In genomic region chr4:1323635-1324442, GRCh38 we compare ENCODE assay signal across 14 cellular contexts. TPM values are rescaled to one million over a fixed set of nuclear protein-coding genes. Genes with fewer than 3 reads are reported as not detected.
DNase-seq lines count a peak whose midpoint lies in the region; ATAC-seq and TF ChIP-seq lines count a peak whose summit lies in the region.
"Had no signal": no experiment of that assay in that cellular context is flagged by ENCODE, and none has a peak within 500 bp of the region (broad histone marks: within the 10 kb centered on the region; RNA-seq: fewer than 3 reads in every experiment).

No MANE protein-coding gene starts in this region.

- H3K27ac ChIP-seq in gastroesophageal sphincter: no peak overlapping the region
- H3K27ac ChIP-seq in Karpas-422 (ENCODE audit: low read length): no peak overlapping the region
- H3K27ac ChIP-seq: pancreas had no signal

- no peak overlapping the region for H3K4me3 Mint-ChIP-seq in Calu3 (ENCODE audit: low read depth, unreplicated experiment)
- H3K4me3 Mint-ChIP-seq: activated CD4-positive, alpha-beta T cell treated with anti-CD3 and anti-CD28 coated beads, Interleukin-2, amount 10 ng/mL, durations not matched to agents 7 days and 5 days; type B pancreatic cell had no signal

- no peaks in the 10 kb centered on the region for H3K27me3 Mint-ChIP-seq in Calu3 (ENCODE audit: unreplicated experiment)
- H3K27me3 Mint-ChIP-seq: activated CD4-positive, alpha-beta T cell treated with anti-CD3 and anti-CD28 coated beads, Interleukin-2, amount 10 ng/mL, durations not matched to agents 7 days and 5 days; type B pancreatic cell had no signal

- H3K9me3 ChIP-seq in gastroesophageal sphincter (no peaks in the 10 kb centered on the region), Karpas-422 (ENCODE audit: low read length) (no peaks in the 10 kb centered on the region)
- H3K9me3 ChIP-seq: pancreas had no signal

- DNase-seq in EL: peak; percentile 96
- peak; percentile 92 for DNase-seq in NCI-H226
- peak; percentile 67 for DNase-seq in cerebellar cortex (ENCODE audit: low spot score)
- DNase-seq in non-pigmented ciliary epithelial cell (ENCODE audit: low read depth): peak; percentile 94
- no peak for DNase-seq in activated gamma-delta T cell treated with Interleukin-2 at 50 U/mL for 16 hours
- no peak for DNase-seq in Calu3
- no peak for DNase-seq in Karpas-422
- DNase-seq: activated CD4-positive, alpha-beta T cell treated with anti-CD3 and anti-CD28 coated beads, Interleukin-2, amount 10 ng/mL, durations not matched to agents 7 days and 5 days; NCI-H187; SHP77 treated with DMSO at 0.1 percent for 48 hours had no signal

- intact Hi-C loops in Calu3 (cut with micrococcal nuclease; ENCODE audit: unreplicated experiment): no loop called here

- no peaks in the 10 kb centered on the region for H3K9me3 Mint-ChIP-seq in Calu3 (ENCODE audit: low read depth, unreplicated experiment)
- H3K9me3 Mint-ChIP-seq: activated CD4-positive, alpha-beta T cell treated with anti-CD3 and anti-CD28 coated beads, Interleukin-2, amount 10 ng/mL, durations not matched to agents 7 days and 5 days; activated naive CD4-positive, alpha-beta T cell treated with anti-CD3 and anti-CD28 coated beads, Interleukin-2, amount 50 U/mL, for 72 hours; type B pancreatic cell had no signal

- no peak for TF ChIP-seq EP300 in gastroesophageal sphincter (IDR thresholded peaks at IDR 0.05)

- no peak for TF ChIP-seq CTCF in gastroesophageal sphincter (IDR thresholded peaks at IDR 0.05)
- TF ChIP-seq CTCF in Calu3 (IDR thresholded peaks at IDR 0.05; ENCODE audit: unreplicated experiment): no peak

- H3K9me2 ChIP-seq in Karpas-422 (replicated peaks; ENCODE audit: insufficient read depth, low read length): no peaks in the 10 kb centered on the region

- no peak overlapping the region for H3K4me2 ChIP-seq in Karpas-422 (ENCODE audit: low read depth, low read length, poor library complexity, severe bottlenecking)

- H3K4me1 ChIP-seq in gastroesophageal sphincter: peaks cover 0 to 1% (median 0%) of the 10 kb centered on the region in 3 donors
- H3K4me1 ChIP-seq in Karpas-422 (ENCODE audit: low read length): no peaks in the 10 kb centered on the region
- H3K4me1 ChIP-seq: pancreas had no signal

- H3K4me3 ChIP-seq in gastroesophageal sphincter (no peak overlapping the region), Karpas-422 (ENCODE audit: low read length) (no peak overlapping the region)
- H3K4me3 ChIP-seq: pancreas had no signal

- H3K79me2 ChIP-seq in Karpas-422 (ENCODE audit: low read length): no peaks in the 10 kb centered on the region; the same call in 1 of the 2 replicates

- H3K27me3 ChIP-seq in gastroesophageal sphincter (no peaks in the 10 kb centered on the region), Karpas-422 (ENCODE audit: low read length) (no peaks in the 10 kb centered on the region)
- H3K27me3 ChIP-seq: pancreas had no signal

- CTCF ChIA-PET in Calu3 (lab: Charles Lee): no interaction called here

- ATAC-seq in gastroesophageal sphincter: no peak
- ATAC-seq: activated naive CD4-positive, alpha-beta T cell treated with anti-CD3 and anti-CD28 coated beads, Interleukin-2, amount 50 U/mL, for 72 hours; pancreas had no signal

- H3K9ac ChIP-seq in Karpas-422 (ENCODE audit: low read length): no peak overlapping the region

- H3K36me3 ChIP-seq in gastroesophageal sphincter: peaks cover 0 to 97% of the 10 kb centered on the region in 2 donors
- H3K36me3 ChIP-seq in Karpas-422 (ENCODE audit: insufficient read depth, low read length): no peaks in the 10 kb centered on the region

- TF ChIP-seq POLR2A in gastroesophageal sphincter (IDR thresholded peaks at IDR 0.05): no peak

- peaks cover 31% of the 10 kb centered on the region for H3K36me3 Mint-ChIP-seq in Calu3 (ENCODE audit: insufficient read depth, unreplicated experiment)
- H3K36me3 Mint-ChIP-seq: activated naive CD4-positive, alpha-beta T cell treated with anti-CD3 and anti-CD28 coated beads, Interleukin-2, amount 50 U/mL, for 72 hours had no signal

- no peak overlapping the region for H2AFZ ChIP-seq in Karpas-422 (ENCODE audit: low read length)

- H4K20me1 ChIP-seq in Karpas-422 (ENCODE audit: insufficient read depth, low read depth, low read length): peaks cover 5% of the 10 kb centered on the region; the same call in 1 of the 2 replicates

- 84 to 93% methylated on average over 6 of the region's 11 CpGs for WGBS in gastroesophageal sphincter (ENCODE audit: low coverage in 1 of 2), 2 donors

- peaks cover under 1% of the 10 kb centered on the region for H3K4me1 Mint-ChIP-seq in Calu3 (ENCODE audit: low read depth, unreplicated experiment)

- BruUV-seq in Calu3 (replicated peaks; lab: Mats Ljungman, UMichigan): no TSS peak

- H3K27ac Mint-ChIP-seq in Calu3 (ENCODE audit: unreplicated experiment): no peak overlapping the region
- H3K27ac Mint-ChIP-seq: activated CD4-positive, alpha-beta T cell treated with anti-CD3 and anti-CD28 coated beads, Interleukin-2, amount 10 ng/mL, durations not matched to agents 7 days and 5 days; activated naive CD4-positive, alpha-beta T cell treated with anti-CD3 and anti-CD28 coated beads, Interleukin-2, amount 50 U/mL, for 72 hours; type B pancreatic cell had no signal

RNA-seq across cellular contexts. Expression of gene UVSSA, which starts 23.2 kb away (rescaled TPM):
- 10 to 100 TPM in 2 of 4 donors, 1 to 10 TPM in 2; 3.1 to 24.1 (median 9.9) TPM for total RNA-seq in gastroesophageal sphincter
- total RNA-seq in Calu3 (2022): 19.9 and 22.6 TPM in 2 replicates
- total RNA-seq in Karpas-422 (2014; rRNA removed; shearing (Covaris generic); ENCODE audit: low replicate concordance): 12.4 and 16.2 TPM in 2 replicates

RNA-seq across cellular contexts. Expression of gene MAEA, which starts 34.1 kb away (rescaled TPM):
- total RNA-seq in gastroesophageal sphincter (10 to 100 TPM; 47.2 to 62.1 (median 53.9) TPM), Calu3 (2022) (59.0 and 59.6 TPM in 2 replicates)
- total RNA-seq in Karpas-422 (2014; rRNA removed; shearing (Covaris generic); ENCODE audit: low replicate concordance): 31.3 and 54.0 TPM in 2 replicates

Comparison
In these comparisons a context has a peak if more than half of its experiments do, and no peak if none do; other contexts are left out.
1. DNase-seq: peak in EL (single experiment), NCI-H226 (single experiment), cerebellar cortex (single experiment) and non-pigmented ciliary epithelial cell (single experiment); none in activated gamma-delta T cell treated with Interleukin-2 at 50 U/mL for 16 hours (single experiment), Calu3 (single experiment) and Karpas-422 (single experiment).